In genomic region chr7:30351724-30352123, GRCh38 we compare ENCODE assay signal across 20 cellular contexts.
A peak's percentile ranks its signal among the peaks of the same experiment; 100 is the strongest.
DNase-seq lines count a peak whose midpoint lies in the region; ATAC-seq, FAIRE-seq and TF ChIP-seq lines count a peak whose summit lies in the region.
"Had no signal": no experiment of that assay in that cellular context is flagged by ENCODE, and none has a peak within 500 bp of the region (broad histone marks: within the 10 kb centered on the region; RNA-seq: fewer than 3 reads in every experiment).

No MANE protein-coding gene starts in this region.

- no peak for TF ChIP-seq CTCF in HL-60 (IDR thresholded peaks at IDR 0.05; ENCODE audit: insufficient read depth, low read length)
- no peak for TF ChIP-seq CTCF in OCI-LY7 (conservative IDR thresholded peaks at IDR 0.05; ENCODE audit: low read length)
- no peak for TF ChIP-seq CTCF in retinal pigment epithelial cell (conservative IDR thresholded peaks at IDR 0.05; ENCODE audit: low read depth, low read length)
- TF ChIP-seq CTCF in gastrocnemius medialis (IDR thresholded peaks at IDR 0.05 in 4 of 5, conservative IDR thresholded peaks at IDR 0.05 in 1 of 5), result no peak

- peak overlapping the region; percentile 75 for H3K27ac ChIP-seq in HL-60 (replicated peaks)
- H3K27ac ChIP-seq in OCI-LY7 (ENCODE audit: low read depth, low read length, poor library complexity, severe bottlenecking), result no peak overlapping the region
- no peak overlapping the region for H3K27ac ChIP-seq in gastrocnemius medialis
- H3K27ac ChIP-seq: C4-2B, KMS-11, lower lobe of right lung, SJCRH30 had no signal

- CTCF ChIA-PET in OCI-LY7 (lab: Charles Lee; ENCODE audit: unreplicated experiment), result no interaction called here

- no peak overlapping the region for H3K4me3 ChIP-seq in HL-60 (replicated peaks; ENCODE audit: insufficient read depth, low read length)
- H3K4me3 ChIP-seq in OCI-LY7 (ENCODE audit: low read depth, low read length, poor library complexity, severe bottlenecking), result no peak overlapping the region
- H3K4me3 ChIP-seq in retinal pigment epithelial cell (ENCODE audit: low read length), result no peak overlapping the region
- no peak overlapping the region for H3K4me3 ChIP-seq in gastrocnemius medialis
- no peak overlapping the region for H3K4me3 ChIP-seq in HAP-1
- H3K4me3 ChIP-seq: lower lobe of right lung, SJCRH30, tibial artery had no signal

- POLR2A ChIA-PET in OCI-LY7 (lab: Charles Lee), result interaction anchor here (1.2 to 2.5 kb wide), 9 partner anchors 10 to 172 kb away, joined by 3 to 16 read pairs (median 8); partner anchors contain the start of gene ZNRF2

- FAIRE-seq in endometrium (lab: Jason Lieb, UNC), result peak; percentile 23

- no peaks in the 10 kb centered on the region for H3K9me3 ChIP-seq in OCI-LY7 (ENCODE audit: low read length)
- no peaks in the 10 kb centered on the region for H3K9me3 ChIP-seq in gastrocnemius medialis
- H3K9me3 ChIP-seq in HAP-1, result no peaks in the 10 kb centered on the region
- H3K9me3 ChIP-seq: lower lobe of right lung, SJCRH30, tibial artery had no signal

- H3K4me1 ChIP-seq in OCI-LY7 (ENCODE audit: insufficient read depth, low read length, poor library complexity, severe bottlenecking) (peaks cover 38% of the 10 kb centered on the region), gastrocnemius medialis (peaks cover 18 to 30% of the 10 kb centered on the region in 2 donors), HAP-1 (peaks cover 90% of the 10 kb centered on the region)

- in situ Hi-C loops in gastrocnemius medialis (cut with MboI; ENCODE audit: low sequenced_read_pairs in 4 of 4) (no loop called here), HAP-1 (cut with MboI; ENCODE audit: low sequenced_read_pairs) (no loop called here)

- H3K9me2 ChIP-seq in OCI-LY7 (ENCODE audit: insufficient read depth, low read length), result no peaks in the 10 kb centered on the region

- no peaks in the 10 kb centered on the region for H3K27me3 ChIP-seq in HL-60 (ENCODE audit: insufficient read depth, poor library complexity, severe bottlenecking)
- no peaks in the 10 kb centered on the region for H3K27me3 ChIP-seq in gastrocnemius medialis
- no peaks in the 10 kb centered on the region for H3K27me3 ChIP-seq in HAP-1 (ENCODE audit: low read depth)
- H3K27me3 ChIP-seq: SJCRH30, tibial artery had no signal

- no TSS peak for BruUV-seq in OCI-LY7 (replicated peaks; lab: Mats Ljungman, UMichigan)

- intact Hi-C loops in OCI-LY7 (cut with micrococcal nuclease; ENCODE audit: unreplicated experiment), result loop anchor here (1.0 to 2.0 kb wide), 3 partner anchors 65 to 187 kb away; no protein-coding TSS in a partner anchor
- intact Hi-C loops in gastrocnemius medialis (cut with DNase I; ENCODE audit: low total_unique reads), result no loop called here

- H4K20me1 ChIP-seq in OCI-LY7 (ENCODE audit: insufficient read depth, low read length), result peaks cover 19% of the 10 kb centered on the region

- no peak for TF ChIP-seq POLR2A in gastrocnemius medialis (IDR thresholded peaks at IDR 0.05)

- DNase-seq in HL-60 (ENCODE audit: low read depth in 1 of 2, low spot score in 1 of 2), result no peak
- DNase-seq in OCI-LY7 (ENCODE audit: low spot score), result no peak
- DNase-seq in retinal pigment epithelial cell (ENCODE audit: low read depth), result peak; percentile 42
- DNase-seq in NCI-H2171 (lab: John Stamatoyannopoulos, UW), result no peak
- DNase-seq in gastrocnemius medialis, result no peak
- no peak for DNase-seq in HAP-1 (ENCODE audit: low spot score in 2 of 2)
- DNase-seq: activated CD4-positive, alpha-beta T cell treated with anti-CD3 and anti-CD28 coated beads for 36 hours; activated CD8-positive, alpha-beta memory T cell treated with anti-CD3 and anti-CD28 coated beads for 24 hours; activated T-cell treated with anti-CD3 and anti-CD28 coated beads, Interleukin-2, amount 50 U/mL, for 1 hour; kidney glomerular epithelial cell; lower lobe of right lung; NCI-H146; NCI-H510A treated with DMSO at 0.1 percent for 48 hours; SJCRH30; tibial artery had no signal

- H2AFZ ChIP-seq in OCI-LY7 (ENCODE audit: low read length), result no peak overlapping the region

- H3K36me3 ChIP-seq in OCI-LY7 (ENCODE audit: insufficient read depth, low read length) (no peaks in the 10 kb centered on the region), gastrocnemius medialis (no peaks in the 10 kb centered on the region), HAP-1 (replicated peaks) (no peaks in the 10 kb centered on the region)
- H3K36me3 ChIP-seq: lower lobe of right lung, SJCRH30, tibial artery had no signal

- ATAC-seq in HG02763 (IDR thresholded peaks at IDR 0.05; ENCODE audit: unreplicated experiment) (no peak), gastrocnemius medialis (no peak)
- ATAC-seq: activated CD4-positive, alpha-beta T cell treated with anti-CD3 and anti-CD28 coated beads for 36 hours; HCT116; lower lobe of right lung had no signal

- H3K79me2 ChIP-seq in OCI-LY7 (ENCODE audit: insufficient read depth, low read depth, low read length), result peaks cover 73% of the 10 kb centered on the region

- 0 out of 2 replicates have a peak overlapping the region, but pooled peaks have one; percentile 9 for H3K4me2 ChIP-seq in OCI-LY7 (ENCODE audit: low read length)
- H3K4me2 ChIP-seq: KMS-11 had no signal
